Comparison of ENCODE assay signal across 9 cellular contexts in genomic region chr4:80070880-80071620, GRCh38. TPM values are rescaled to one million over a fixed set of nuclear protein-coding genes. Genes with fewer than 3 reads are reported as not detected.
DNase-seq lines count a peak whose midpoint lies in the region; ATAC-seq and TF ChIP-seq lines count a peak whose summit lies in the region.
"Had no signal": no experiment of that assay in that cellular context is flagged by ENCODE, and none has a peak within 500 bp of the region (broad histone marks: within the 10 kb centered on the region; RNA-seq: fewer than 3 reads in every experiment).

No MANE protein-coding gene starts in this region.

- TF ChIP-seq POLR2A in right lobe of liver (IDR thresholded peaks at IDR 0.05), result no peak

- CTCF ChIA-PET in activated naive CD4-positive, alpha-beta T cell treated with anti-CD3 and anti-CD28 coated beads for 36 hours (lab: Charles Lee), result interaction anchor here (0.9 to 1.0 kb wide), 2 partner anchors 11 to 154 kb away, joined by 3 to 5 read pairs; no protein-coding TSS in a partner anchor

- peak overlapping the region; percentile 93 to 94 (median 93) for H3K27ac ChIP-seq in right lobe of liver

- ATAC-seq in right lobe of liver (peak; percentile 9 to 52 (median 31)), GM19463 (IDR thresholded peaks at IDR 0.05; ENCODE audit: unreplicated experiment) (no peak)

- H3K9me3 Mint-ChIP-seq in activated naive CD4-positive, alpha-beta T cell treated with anti-CD3 and anti-CD28 coated beads for 36 hours, result no peaks in the 10 kb centered on the region
- H3K9me3 Mint-ChIP-seq in type B pancreatic cell, result no peaks in the 10 kb centered on the region

- peaks cover 0 to 27% (median 9%) of the 10 kb centered on the region in 4 donors for H3K4me1 ChIP-seq in right lobe of liver

- no peak for DNase-seq in activated naive CD4-positive, alpha-beta T cell treated with anti-CD3 and anti-CD28 coated beads for 36 hours
- no peak for DNase-seq in activated naive CD4-positive, alpha-beta T cell treated with anti-CD3 and anti-CD28 coated beads, Interleukin-2, amount 50 U/mL, for 16 hours
- DNase-seq in astrocyte of the hippocampus (ENCODE audit: low read depth, low spot score) (peak; percentile 11), right lobe of liver (no peak), type B pancreatic cell (ENCODE audit: extremely low spot score, unreplicated experiment) (no peak), NCI-H524 (lab: John Stamatoyannopoulos, UW) (no peak), mucosa of gallbladder (ENCODE audit: low spot score) (no peak)
- DNase-seq: NCI-H1048 had no signal

- no peaks in the 10 kb centered on the region for H3K9me3 ChIP-seq in right lobe of liver

- H3K36me3 ChIP-seq in right lobe of liver, result peaks cover 0 to 10% (median 0%) of the 10 kb centered on the region in 4 donors

- H3K36me3 Mint-ChIP-seq in activated naive CD4-positive, alpha-beta T cell treated with anti-CD3 and anti-CD28 coated beads for 36 hours (ENCODE audit: low read depth), result peaks cover 7% of the 10 kb centered on the region
- H3K36me3 Mint-ChIP-seq in type B pancreatic cell, result peaks cover 14% of the 10 kb centered on the region

- 17% methylated on average over 7 of the region's 7 CpGs for WGBS in right lobe of liver (ENCODE audit: insufficient coverage, low coverage, low lambda C conversion rate, missing lambda C conversion rate)

- TF ChIP-seq CTCF in right lobe of liver (IDR thresholded peaks at IDR 0.05) (no peak), type B pancreatic cell (conservative IDR thresholded peaks at IDR 0.05) (no peak)

- peaks cover 66% of the 10 kb centered on the region for H3K4me1 Mint-ChIP-seq in activated naive CD4-positive, alpha-beta T cell treated with anti-CD3 and anti-CD28 coated beads for 36 hours (ENCODE audit: low read depth)
- H3K4me1 Mint-ChIP-seq in type B pancreatic cell (ENCODE audit: unreplicated experiment), result peaks cover 22% of the 10 kb centered on the region

- H3K27me3 ChIP-seq in right lobe of liver, result no peaks in the 10 kb centered on the region

- no peak overlapping the region for H3K27ac Mint-ChIP-seq in activated naive CD4-positive, alpha-beta T cell treated with anti-CD3 and anti-CD28 coated beads for 36 hours
- H3K27ac Mint-ChIP-seq in type B pancreatic cell, result peak overlapping the region; percentile 85

- intact Hi-C loops in activated naive CD4-positive, alpha-beta T cell treated with anti-CD3 and anti-CD28 coated beads for 36 hours (cut with micrococcal nuclease), result loop anchor here (10.0 kb wide), 2 partner anchors 1296 to 1416 kb away; partner anchors contain the start of gene BMP2K
- intact Hi-C loops in right lobe of liver (cut with DNase I), result no loop called here

- peaks cover 2% of the 10 kb centered on the region for H3K27me3 Mint-ChIP-seq in activated naive CD4-positive, alpha-beta T cell treated with anti-CD3 and anti-CD28 coated beads for 36 hours (ENCODE audit: low read depth)
- H3K27me3 Mint-ChIP-seq in type B pancreatic cell, result peaks cover 15% of the 10 kb centered on the region

- peak overlapping the region; percentile 84 for H3K4me3 Mint-ChIP-seq in activated naive CD4-positive, alpha-beta T cell treated with anti-CD3 and anti-CD28 coated beads for 36 hours
- peak overlapping the region; percentile 96 for H3K4me3 Mint-ChIP-seq in type B pancreatic cell

- H3K4me3 ChIP-seq in right lobe of liver, result peak overlapping the region; percentile 82 to 94 (median 93)

RNA-seq across cellular contexts. Expression of gene ANTXR2, which starts 2.0 kb away (rescaled TPM):
- under 1 TPM; 0.50 to 0.79 TPM for total RNA-seq in activated naive CD4-positive, alpha-beta T cell treated with anti-CD3 and anti-CD28 coated beads for 36 hours
- total RNA-seq in right lobe of liver (10 to 100 TPM; 24.5 to 86.0 (median 33.7) TPM), type B pancreatic cell (ENCODE audit: low replicate concordance) (18.7 and 30.4 TPM in 2 replicates), mucosa of gallbladder (163 TPM)

Comparison
In these comparisons a context has a peak if more than half of its experiments do, and no peak if none do; other contexts are left out.
1. RNA of gene ANTXR2, which starts 2.0 kb away (total RNA-seq): 163 TPM in mucosa of gallbladder (single experiment), 24.5 to 86.0 TPM in right lobe of liver and 18.7 to 30.4 TPM in type B pancreatic cell; 0.50 to 0.79 TPM in activated naive CD4-positive, alpha-beta T cell treated with anti-CD3 and anti-CD28 coated beads for 36 hours; every median in the first group is over 10 times any median in the second.